8 cellular contexts compared by ENCODE assay signal in genomic region chr1:31062867-31063380, GRCh38. TPM values are rescaled to one million over a fixed set of nuclear protein-coding genes. Genes with fewer than 3 reads are reported as not detected.
DNase-seq lines count a peak whose midpoint lies in the region; ATAC-seq and TF ChIP-seq lines count a peak whose summit lies in the region.

No MANE protein-coding gene starts in this region.

- peaks cover 25% of the 10 kb centered on the region for H3F3A ChIP-seq in GM23248 (ENCODE audit: insufficient read depth)

- H3K18ac ChIP-seq in neuronal stem cell (ENCODE audit: low read length): no peak overlapping the region

- peaks cover 75% of the 10 kb centered on the region for H3K79me2 ChIP-seq in GM23248 (ENCODE audit: insufficient read depth)

- H2AK5ac ChIP-seq in neuronal stem cell (ENCODE audit: low read depth, low read length): no peak overlapping the region

- in situ Hi-C loops in GM23248 (cut with MboI): no loop called here

- peak; percentile 34 for DNase-seq in GM23248
- no peak for DNase-seq in SK-N-MC (ENCODE audit: low read depth, low spot score)
- no peak for DNase-seq in esophagus squamous epithelium (lab: John Stamatoyannopoulos, UW)
- no peak for DNase-seq in retinal pigment epithelial cell (ENCODE audit: low read depth)
- DNase-seq in iPS-NIHi11 (ENCODE audit: low spot score): no peak
- no peak for DNase-seq in neuronal stem cell (ENCODE audit: low spot score)

- no peak overlapping the region for H3K14ac ChIP-seq in neuronal stem cell (ENCODE audit: low read length)

- no peak for ATAC-seq in activated CD4-positive, CD25-positive, alpha-beta regulatory T cell treated with anti-CD3 and anti-CD28 coated beads, Interleukin-2, amount 50 U/mL, for 24 hours
- no peak for ATAC-seq in GM21515 (IDR thresholded peaks at IDR 0.05; ENCODE audit: unreplicated experiment)

- peaks cover 3% of the 10 kb centered on the region for H3K79me1 ChIP-seq in neuronal stem cell (ENCODE audit: low read depth, low read length)

- TF ChIP-seq CTCF in esophagus squamous epithelium (IDR thresholded peaks at IDR 0.05) (no peak), retinal pigment epithelial cell (conservative IDR thresholded peaks at IDR 0.05; ENCODE audit: low read depth, low read length) (no peak)

- no peaks in the 10 kb centered on the region for H3K9me2 ChIP-seq in GM23248 (ENCODE audit: insufficient read depth)

- H4K8ac ChIP-seq in neuronal stem cell (ENCODE audit: low read depth, low read length): no peak overlapping the region

- H3K4me1 ChIP-seq in GM23248 (ENCODE audit: insufficient read depth): peaks cover 19% of the 10 kb centered on the region; the same call in 1 of the 2 replicates
- peaks cover 0 to 65% (median 29%) of the 10 kb centered on the region in 3 donors for H3K4me1 ChIP-seq in esophagus squamous epithelium
- H3K4me1 ChIP-seq in neuronal stem cell (ENCODE audit: control insufficient read depth in 2 of 2, insufficient read depth in 1 of 2, low read depth in 1 of 2, low read length in 2 of 2): peaks cover 0 to 2% of the 10 kb centered on the region in 2 donors

- H2BK12ac ChIP-seq in neuronal stem cell (ENCODE audit: low read length): no peak overlapping the region

- peak overlapping the region; percentile 95 for H3K27ac ChIP-seq in GM23248
- no peak overlapping the region for H3K27ac ChIP-seq in SK-N-MC
- H3K27ac ChIP-seq in esophagus squamous epithelium: peak overlapping the region in 3 of 4 donors; percentile 88 to 98 (median 97)
- H3K27ac ChIP-seq in neuronal stem cell (replicated peaks; ENCODE audit: low read length): no peak overlapping the region

- H3K4me3 ChIP-seq in GM23248 (peak overlapping the region; percentile 94), SK-N-MC (peak overlapping the region; percentile 99), esophagus squamous epithelium (peak overlapping the region in 3 of 4 donors; percentile 76 to 79 (median 77)), retinal pigment epithelial cell (ENCODE audit: low read length) (peak overlapping the region; percentile 85), neuronal stem cell (ENCODE audit: low read length in 2 of 2) (peak overlapping the region in 1 of 2 donors; percentile 73)

- TF ChIP-seq POLR2A in esophagus squamous epithelium (IDR thresholded peaks at IDR 0.05): no peak

- no peak overlapping the region for H4K91ac ChIP-seq in neuronal stem cell (ENCODE audit: low read depth, low read length, poor library complexity)

- H3K9ac ChIP-seq in GM23248 (peak overlapping the region; percentile 99), SK-N-MC (ENCODE audit: insufficient read length) (peak overlapping the region; percentile 100), neuronal stem cell (ENCODE audit: low read depth, low read length, poor library complexity) (no peak overlapping the region)

- H3K27me3 ChIP-seq in GM23248 (replicated peaks; ENCODE audit: insufficient read depth): no peaks in the 10 kb centered on the region
- H3K27me3 ChIP-seq in esophagus squamous epithelium: no peaks in the 10 kb centered on the region
- no peaks in the 10 kb centered on the region for H3K27me3 ChIP-seq in neuronal stem cell (ENCODE audit: control insufficient read depth in 3 of 3, insufficient read depth in 3 of 3, low read depth in 1 of 3, low read length in 3 of 3)

- peak overlapping the region; percentile 87 for H3K4me2 ChIP-seq in GM23248 (ENCODE audit: unreplicated experiment)
- no peak overlapping the region for H3K4me2 ChIP-seq in neuronal stem cell (ENCODE audit: insufficient read depth, low read length, poor library complexity, severe bottlenecking)

- no peak overlapping the region for H2BK5ac ChIP-seq in neuronal stem cell (ENCODE audit: low read length)

- no peak overlapping the region for H2BK15ac ChIP-seq in neuronal stem cell (ENCODE audit: low read length)

- peaks cover 12% of the 10 kb centered on the region; the same call in 1 of the 2 replicates for H4K20me1 ChIP-seq in GM23248 (ENCODE audit: insufficient read depth)

- H2AFZ ChIP-seq in GM23248 (no peak overlapping the region), neuronal stem cell (ENCODE audit: low read length) (no peak overlapping the region)

- no peak overlapping the region for H3K23ac ChIP-seq in neuronal stem cell (ENCODE audit: low read depth, low read length, poor library complexity)

- no peaks in the 10 kb centered on the region for H3K9me3 ChIP-seq in GM23248 (ENCODE audit: low read depth)
- H3K9me3 ChIP-seq in SK-N-MC (ENCODE audit: low read depth, low read length): no peaks in the 10 kb centered on the region
- no peaks in the 10 kb centered on the region for H3K9me3 ChIP-seq in esophagus squamous epithelium
- H3K9me3 ChIP-seq in neuronal stem cell (replicated peaks in 1 of 2; ENCODE audit: control insufficient read depth in 2 of 2, insufficient read depth in 1 of 2, low read depth in 1 of 2, low read length in 2 of 2): peaks cover 0 to 3% of the 10 kb centered on the region in 2 donors

- no peak overlapping the region for H2BK120ac ChIP-seq in neuronal stem cell (ENCODE audit: low read depth, low read length)

- H3K36me3 ChIP-seq in GM23248 (ENCODE audit: low read depth) (peaks cover 9% of the 10 kb centered on the region), SK-N-MC (ENCODE audit: insufficient read depth, low read length) (peaks cover 59% of the 10 kb centered on the region), esophagus squamous epithelium (peaks cover 8 to 22% (median 10%) of the 10 kb centered on the region in 3 donors), neuronal stem cell (replicated peaks in 1 of 2; ENCODE audit: control insufficient read depth in 2 of 2, insufficient read depth in 2 of 2, low read length in 2 of 2) (peaks cover 6 to 44% of the 10 kb centered on the region in 2 donors)

- WGBS in GM23248 (ENCODE audit: low coverage in 1 of 2, low lambda C conversion rate in 2 of 2, missing lambda C conversion rate in 2 of 2), 2 experiments: 19 to 24% methylated on average over 4 of the region's 4 CpGs
- WGBS in esophagus squamous epithelium, 2 donors: 43 to 50% methylated on average over 4 of the region's 4 CpGs
- no CpG with 5 or more reads among the region's 4 CpGs for WGBS in neuronal stem cell (ENCODE audit: extremely low coverage in 2 of 2, insufficient read length in 2 of 2, insufficient replicate concordance in 1 of 2), 2 donors

- H3K4ac ChIP-seq in neuronal stem cell (ENCODE audit: low read length): no peak overlapping the region

- intact Hi-C loops in esophagus squamous epithelium (cut with DNase I): no loop called here

RNA-seq across cellular contexts. Expression of gene PUM1, which starts 2.6 kb away (rescaled TPM):
- total RNA-seq in GM23248 (2014; rRNA removed; shearing (Covaris generic)): 46.3 and 63.4 TPM in 2 replicates
- polyA plus RNA-seq in GM23248 (2016; fragmentation: Nextera tagmentation; extraction: Ambion mirVana): 45.7 and 49.5 TPM in 2 replicates
- 10 to 100 TPM; 41.6 to 88.1 (median 53.9) TPM for total RNA-seq in esophagus squamous epithelium
- polyA plus RNA-seq in neuronal stem cell (2013, experiment 1 of 2): 73.6 TPM
- polyA plus RNA-seq in neuronal stem cell (2013, experiment 2 of 2): 75.2 TPM

Comparison
In these comparisons a context has a peak if more than half of its experiments do, and no peak if none do; other contexts are left out.
1. H3K27ac ChIP-seq: peak in GM23248 (single experiment) and esophagus squamous epithelium (3 of 4); none in SK-N-MC (single experiment) and neuronal stem cell (single experiment).